ENCODE assay signal across 6 cellular contexts in genomic region chr7:106924468-106924867, GRCh38. TPM values are rescaled to one million over a fixed set of nuclear protein-coding genes. Genes with fewer than 3 reads are reported as not detected.
A peak's percentile ranks its signal among the peaks of the same experiment; 100 is the strongest.
DNase-seq lines count a peak whose midpoint lies in the region; ATAC-seq, FAIRE-seq and TF ChIP-seq lines count a peak whose summit lies in the region.
"Not testable (repeated sequence)": the region's sequence is repeated elsewhere in the genome, so short reads cannot be mapped to it uniquely, and the experiment has no call there.
"Had no signal": no experiment of that assay in that cellular context is flagged by ENCODE, and none has a peak within 500 bp of the region (broad histone marks: within the 10 kb centered on the region; RNA-seq: fewer than 3 reads in every experiment).

No MANE protein-coding gene starts in this region.

- intact Hi-C loops in K562 (cut with micrococcal nuclease) = not testable (repeated sequence)

- H4K20me1 ChIP-seq in K562 (replicated peaks; ENCODE audit: control insufficient read depth, insufficient read depth, low read length) = not testable (repeated sequence)

- H3K9ac ChIP-seq in K562 (ENCODE audit: insufficient read depth in 1 of 2, low read depth in 2 of 2, low read length in 2 of 2) = not testable (repeated sequence)

- TF ChIP-seq RAD21 in K562 (CRISPR knock-in tag; conservative IDR thresholded peaks at IDR 0.05 in 1 of 2, IDR thresholded peaks at IDR 0.05 in 1 of 2) = not testable (repeated sequence)

- TF ChIP-seq CTCF in HEK293 (tag by site-specific recombination; IDR thresholded peaks at IDR 0.05); K562 (IDR thresholded peaks at IDR 0.05 in 2 of 3, conservative IDR thresholded peaks at IDR 0.05 in 1 of 3; ENCODE audit: insufficient read depth in 2 of 3, low read depth in 1 of 3, low read length in 3 of 3): not testable (repeated sequence)

- not testable (repeated sequence) for TF ChIP-seq POLR2A in K562 (conservative IDR thresholded peaks at IDR 0.05)

- not testable (repeated sequence) for TF ChIP-seq EP300 in K562 (IDR thresholded peaks at IDR 0.05; ENCODE audit: low read length)

- not testable (repeated sequence) for H3K27ac ChIP-seq in HEK293 (ENCODE audit: extremely low read depth, low read depth, low read length); K562 (ENCODE audit: extremely low read depth, low read depth, low read length)

- not testable (repeated sequence) for FAIRE-seq in K562 (lab: Jason Lieb, UNC)

- not testable (repeated sequence) for ATAC-seq in K562

- not testable (repeated sequence) for H3K9me1 ChIP-seq in K562 (ENCODE audit: control insufficient read depth, insufficient read depth, low read length)

- H2AFZ ChIP-seq in K562 (ENCODE audit: low read depth, low read length) = not testable (repeated sequence)

- H3K27me3 ChIP-seq in K562 (ENCODE audit: control insufficient read depth in 2 of 2, insufficient read depth in 2 of 2, low read length in 2 of 2) = not testable (repeated sequence)

- DNase-seq in K562 (ENCODE audit: extremely low read depth in 1 of 4, low spot score in 3 of 4) = not testable (repeated sequence)

- POLR2A ChIA-PET in HEK293 (lab: Yijun Ruan, JAX) = not testable (repeated sequence)
- POLR2A ChIA-PET in K562 (lab: Yijun Ruan, JAX) = interaction anchor here (0.6 kb wide), 1 partner anchor 173 kb away, joined by 3 read pairs; no protein-coding TSS in a partner anchor

- CTCF ChIA-PET in HEK293 (lab: Yijun Ruan, JAX) = interaction anchor here (0.7 kb wide), 1 partner anchor 23 kb away, joined by 3 read pairs; no protein-coding TSS in a partner anchor
- CTCF ChIA-PET in K562 (lab: Yijun Ruan, JAX; ENCODE audit: low intra/inter-chr PET ratio) = not testable (repeated sequence)

- not testable (repeated sequence) for H3K79me2 ChIP-seq in K562 (ENCODE audit: control insufficient read depth, insufficient read depth, low read length)

- BruUV-seq in K562 (replicated peaks; lab: Mats Ljungman, UMichigan) = not testable (repeated sequence)

- H3K4me1 ChIP-seq in HEK293 (ENCODE audit: control insufficient read depth, insufficient read depth, low read length); K562 (replicated peaks in 1 of 2; ENCODE audit: control insufficient read depth in 2 of 2, insufficient read depth in 2 of 2, low read length in 2 of 2): not testable (repeated sequence)

- not testable (repeated sequence) for H3K4me3 ChIP-seq in HEK293 (ENCODE audit: low read depth, low read length); K562

- H3K36me3 ChIP-seq in HEK293 (ENCODE audit: control insufficient read depth in 2 of 2, insufficient read depth in 1 of 2, low read length in 2 of 2); K562 (ENCODE audit: control insufficient read depth, insufficient read depth, low read length): not testable (repeated sequence)

- H3K4me2 ChIP-seq in K562 (ENCODE audit: insufficient read depth, low read length) = not testable (repeated sequence)

- 10% methylated on average over 1 of the region's 2 CpGs for WGBS in K562 (ENCODE audit: insufficient coverage, low coverage, missing lambda C conversion rate)

- in situ Hi-C loops in K562 (cut with MboI) = not testable (repeated sequence)

- H3K9me3 ChIP-seq in HEK293 (ENCODE audit: control insufficient read depth, insufficient read depth, low read depth, low read length); K562 (replicated peaks; ENCODE audit: control insufficient read depth, insufficient read depth, low read depth, low read length): not testable (repeated sequence)

TF ChIP-seq in HEK293, 187 proteins besides CTCF, POLR2A, EP300 and RAD21:
- peak; percentile 77 for TF ChIP-seq ZNF146 (tag by site-specific recombination; IDR thresholded peaks at IDR 0.05)

TF ChIP-seq in K562, 482 proteins besides CTCF, POLR2A, EP300 and RAD21:
- TF ChIP-seq BCOR (IDR thresholded peaks at IDR 0.05) (peak; percentile 71; the same call in 1 of the 2 replicates), HDAC2 (IDR thresholded peaks at IDR 0.05) (peak; percentile 43; the same call in 1 of the 2 replicates), ZNF146 (CRISPR knock-in tag; IDR thresholded peaks at IDR 0.05; ENCODE audit: unreplicated experiment) (peak; percentile 59), KDM1A (IDR thresholded peaks at IDR 0.05) (peak; percentile 52 to 54; a peak in 3 of 4 replicates)

RNA-seq across cellular contexts. Expression of gene PIK3CG, which starts 59.4 kb away (rescaled TPM):
- total RNA-seq in K562 (2011; cell fraction: chromatin; rRNA removed; ENCODE audit: low replicate concordance) = 56.0 and 57.2 TPM in 2 replicates
- total RNA-seq in K562 (2011; cell fraction: nucleolus; rRNA removed) = 34.2 and 36.7 TPM in 2 replicates
- 33.4 and 37.5 TPM in 2 replicates for total RNA-seq in K562 (2011; cell fraction: nucleoplasm; rRNA removed)
- total RNA-seq in K562 (2014; rRNA removed) (31.4 and 31.6 TPM in 2 replicates), K562 (2014; rRNA removed; fragmentation: Illumina TruSeq; extraction: Trizol) (30.6 and 37.7 TPM in 2 replicates), K562 (2015; rRNA removed; fragmentation: Illumina TruSeq; extraction: Trizol) (37.7 and 42.5 TPM in 2 replicates), K562 (2021) (33.7 and 35.4 TPM in 2 replicates)
- polyA plus RNA-seq in K562 (2011; rRNA removed) (22.8 and 24.6 TPM in 2 replicates), K562 (2014; fragmentation: Illumina TruSeq; extraction: Trizol) (29.0 and 32.3 TPM in 2 replicates), K562 (2014; fragmentation: Nextera tagmentation; extraction: Ambion mirVana) (1 to 10 TPM; 5.3 to 6.2 TPM), K562 (2014; rRNA removed) (10.7 and 12.9 TPM in 2 replicates)
- polyA plus RNA-seq in K562 (2011; cell fraction: cytosol; rRNA removed) = 13.7 and 24.1 TPM in 2 replicates
- 14.5 and 21.4 TPM in 2 replicates for polyA plus RNA-seq in K562 (2011; cell fraction: nucleus; rRNA removed)
- polyA plus RNA-seq in K562 (2012) = 19.0 and 36.2 TPM in 2 replicates
- 85.5 and 93.3 TPM in 2 replicates for polyA minus RNA-seq in K562 (2011; rRNA and poly(A)+ RNA removed)
- polyA minus RNA-seq in K562 (2011; cell fraction: cytosol; rRNA and poly(A)+ RNA removed) = 52.8 and 61.1 TPM in 2 replicates
- polyA minus RNA-seq in K562 (2011; cell fraction: nucleus; rRNA and poly(A)+ RNA removed) = 68.7 and 79.4 TPM in 2 replicates
- total RNA-seq: Caco-2, Calu3 had no signal
- polyA plus RNA-seq: A549, BJ had no signal
